In genomic region chrX:51837926-51838325, GRCh38 we compare ENCODE assay signal across 13 cellular contexts. TPM values are rescaled to one million over a fixed set of nuclear protein-coding genes. Genes with fewer than 3 reads are reported as not detected.
DNase-seq lines count a peak whose midpoint lies in the region; ATAC-seq and TF ChIP-seq lines count a peak whose summit lies in the region.
"Had no signal": no experiment of that assay in that cellular context is flagged by ENCODE, and none has a peak within 500 bp of the region (broad histone marks: within the 10 kb centered on the region; RNA-seq: fewer than 3 reads in every experiment).

No MANE protein-coding gene starts in this region.

- H4K12ac ChIP-seq in trophoblast cell (ENCODE audit: low read depth, low read length) = no peak overlapping the region

- H3K79me2 ChIP-seq in fibroblast of lung (ENCODE audit: control insufficient read depth, insufficient read depth, low read length) = no peaks in the 10 kb centered on the region
- H3K79me2 ChIP-seq in trophoblast cell (ENCODE audit: control insufficient read depth, insufficient read depth, low read length, poor library complexity) = no peaks in the 10 kb centered on the region

- H3K4me1 Mint-ChIP-seq in progenitor cell of endocrine pancreas (ENCODE audit: low read depth) = peaks cover 15% of the 10 kb centered on the region
- H3K4me1 Mint-ChIP-seq: naive B cell had no signal

- no peaks in the 10 kb centered on the region for H3K9me3 ChIP-seq in fibroblast of lung (ENCODE audit: control insufficient read depth, insufficient read depth, low read depth, low read length)
- H3K9me3 ChIP-seq in trophoblast cell (ENCODE audit: insufficient read depth, low read depth, low read length) = no peaks in the 10 kb centered on the region

- H3K4me1 ChIP-seq in fibroblast of lung (ENCODE audit: control insufficient read depth, extremely low read depth, insufficient read depth, low read length) (no peaks in the 10 kb centered on the region), trophoblast cell (ENCODE audit: control insufficient read depth in 1 of 2, insufficient read depth in 2 of 2, low read length in 2 of 2) (no peaks in the 10 kb centered on the region)

- no peak overlapping the region for H4K91ac ChIP-seq in trophoblast cell (ENCODE audit: low read depth, low read length)

- no peaks in the 10 kb centered on the region for H3K27me3 Mint-ChIP-seq in progenitor cell of endocrine pancreas
- H3K27me3 Mint-ChIP-seq: activated naive CD4-positive, alpha-beta T cell treated with anti-CD3 and anti-CD28 coated beads, Interleukin-2, amount 50 U/mL, for 24 hours; IgD-negative memory B cell; naive B cell had no signal

- H3K27me3 ChIP-seq in fibroblast of lung (ENCODE audit: control insufficient read depth, insufficient read depth, low read length) (no peaks in the 10 kb centered on the region), trophoblast cell (ENCODE audit: insufficient read depth, low read length) (no peaks in the 10 kb centered on the region)

- H3K36me3 ChIP-seq in fibroblast of lung (ENCODE audit: control insufficient read depth, insufficient read depth, low read length) (no peaks in the 10 kb centered on the region), trophoblast cell (ENCODE audit: control insufficient read depth in 1 of 2, insufficient read depth in 2 of 2, low read length in 2 of 2) (no peaks in the 10 kb centered on the region)

- no peaks in the 10 kb centered on the region for H4K20me1 ChIP-seq in fibroblast of lung (ENCODE audit: control insufficient read depth, extremely low read depth, insufficient read depth, low read length)

- H3K36me3 Mint-ChIP-seq in progenitor cell of endocrine pancreas (ENCODE audit: insufficient read depth) = peaks cover 1% of the 10 kb centered on the region
- H3K36me3 Mint-ChIP-seq: IgD-negative memory B cell, naive B cell had no signal

- no peak overlapping the region for H3K14ac ChIP-seq in trophoblast cell (ENCODE audit: low read length)

- H3K18ac ChIP-seq in trophoblast cell (ENCODE audit: low read length) = no peak overlapping the region

- peak; percentile 22 for DNase-seq in GM04504 (ENCODE audit: low read depth)
- DNase-seq in NCI-H510A (lab: John Stamatoyannopoulos, UW) = peak; percentile 4
- DNase-seq in fibroblast of lung (ENCODE audit: low read depth in 2 of 2) = peak; percentile 42 to 67
- DNase-seq in progenitor cell of endocrine pancreas (ENCODE audit: low spot score, unreplicated experiment) = no peak
- DNase-seq in DMS114 treated with DMSO at 0.1 percent for 48 hours (lab: John Stamatoyannopoulos, UW; ENCODE audit: unreplicated experiment) = no peak
- no peak for DNase-seq in trophoblast cell
- DNase-seq: naive B cell had no signal

- no peak overlapping the region for H2BK12ac ChIP-seq in trophoblast cell (ENCODE audit: low read length)

- no peak overlapping the region for H2BK5ac ChIP-seq in trophoblast cell (ENCODE audit: low read depth, low read length, poor library complexity)

- H3K9me3 Mint-ChIP-seq in progenitor cell of endocrine pancreas (ENCODE audit: low read depth) = peaks cover 13% of the 10 kb centered on the region
- H3K9me3 Mint-ChIP-seq: activated naive CD4-positive, alpha-beta T cell treated with anti-CD3 and anti-CD28 coated beads, Interleukin-2, amount 50 U/mL, for 24 hours; IgD-negative memory B cell; naive B cell had no signal

- no peak overlapping the region for H3K4me2 ChIP-seq in fibroblast of lung (ENCODE audit: extremely low read depth, insufficient read depth, low read length)
- no peak overlapping the region for H3K4me2 ChIP-seq in trophoblast cell (ENCODE audit: low read length)

- H3K4me3 ChIP-seq in fibroblast of lung (replicated peaks in 1 of 4; ENCODE audit: control extremely low read depth in 1 of 4, insufficient read depth in 1 of 4, low read depth in 3 of 4, low read length in 4 of 4) (no peak overlapping the region), trophoblast cell (ENCODE audit: low read depth, low read length) (no peak overlapping the region)

- H3K27ac ChIP-seq in fibroblast of lung (ENCODE audit: insufficient read depth, low read length) (no peak overlapping the region), trophoblast cell (ENCODE audit: low read depth, low read length) (no peak overlapping the region)
- H3K27ac ChIP-seq: epithelial cell of prostate had no signal

- TF ChIP-seq CTCF in fibroblast of lung (conservative IDR thresholded peaks at IDR 0.05 in 1 of 2, IDR thresholded peaks at IDR 0.05 in 1 of 2; ENCODE audit: low read depth in 1 of 2, low read length in 2 of 2) (no peak), progenitor cell of endocrine pancreas (IDR thresholded peaks at IDR 0.05; ENCODE audit: unreplicated experiment) (no peak)

- H3K27ac Mint-ChIP-seq in progenitor cell of endocrine pancreas = peak overlapping the region; percentile 10
- H3K27ac Mint-ChIP-seq: activated naive CD4-positive, alpha-beta T cell treated with anti-CD3 and anti-CD28 coated beads, Interleukin-2, amount 50 U/mL, for 24 hours; IgD-negative memory B cell had no signal

- no peak overlapping the region for H2BK120ac ChIP-seq in trophoblast cell (ENCODE audit: insufficient read depth, low read length, poor library complexity)

- H2AFZ ChIP-seq in fibroblast of lung (ENCODE audit: low read length) = no peak overlapping the region
- no peak overlapping the region for H2AFZ ChIP-seq in trophoblast cell (ENCODE audit: insufficient read depth, low read length, poor library complexity)

- no peak overlapping the region for H4K8ac ChIP-seq in trophoblast cell (ENCODE audit: low read depth, low read length)

- no peak for ATAC-seq in GM19324 (IDR thresholded peaks at IDR 0.05; ENCODE audit: low FRiP score, unreplicated experiment)
- no peak for ATAC-seq in GM21825 (IDR thresholded peaks at IDR 0.05; ENCODE audit: unreplicated experiment)
- ATAC-seq: activated CD4-positive, CD25-positive, alpha-beta regulatory T cell treated with anti-CD3 and anti-CD28 coated beads, Interleukin-2, amount 50 U/mL, for 24 hours had no signal

- H3K9ac ChIP-seq in fibroblast of lung (ENCODE audit: insufficient read depth, low read length) (no peak overlapping the region), trophoblast cell (ENCODE audit: low read length) (no peak overlapping the region)

- H3K4me3 Mint-ChIP-seq in progenitor cell of endocrine pancreas (ENCODE audit: low read depth) = no peak overlapping the region
- H3K4me3 Mint-ChIP-seq: activated naive CD4-positive, alpha-beta T cell treated with anti-CD3 and anti-CD28 coated beads, Interleukin-2, amount 50 U/mL, for 24 hours; naive B cell had no signal

- no peak overlapping the region for H3K4ac ChIP-seq in trophoblast cell (ENCODE audit: low read depth, low read length)

- no peak overlapping the region for H2AK5ac ChIP-seq in trophoblast cell (ENCODE audit: low read length)

- WGBS in trophoblast cell (ENCODE audit: extremely low coverage, insufficient coverage, insufficient read length) = no CpG with 5 or more reads among the region's 3 CpGs

- no peak overlapping the region for H3K23ac ChIP-seq in trophoblast cell (ENCODE audit: low read length)

- no peaks in the 10 kb centered on the region for H3K79me1 ChIP-seq in trophoblast cell (ENCODE audit: low read length)

RNA-seq across cellular contexts. Expression of gene MAGED1, which starts 55.5 kb away (rescaled TPM):
- 46.0 and 72.0 TPM in 2 replicates for total RNA-seq in fibroblast of lung
- 334 and 390 TPM in 2 replicates for polyA plus RNA-seq in fibroblast of lung
- polyA plus RNA-seq in fibroblast of lung (2012) = 332 and 402 TPM in 2 replicates
- 442 and 490 TPM in 2 replicates for polyA minus RNA-seq in fibroblast of lung (ENCODE audit: low replicate concordance)
- total RNA-seq in progenitor cell of endocrine pancreas = 230 and 232 TPM in 2 replicates
- 648 and 683 TPM in 2 replicates for polyA plus RNA-seq in trophoblast cell (2013)

Comparison
In these comparisons a context has a peak if more than half of its experiments do, and no peak if none do; other contexts are left out.
1. DNase-seq: peak in GM04504 (single experiment), NCI-H510A (single experiment) and fibroblast of lung (2 of 2); none in progenitor cell of endocrine pancreas (single experiment), DMS114 treated with DMSO at 0.1 percent for 48 hours (single experiment) and trophoblast cell (0 of 2).